ENCODE assay signal across 27 cellular contexts in the genomic region with DNA sequence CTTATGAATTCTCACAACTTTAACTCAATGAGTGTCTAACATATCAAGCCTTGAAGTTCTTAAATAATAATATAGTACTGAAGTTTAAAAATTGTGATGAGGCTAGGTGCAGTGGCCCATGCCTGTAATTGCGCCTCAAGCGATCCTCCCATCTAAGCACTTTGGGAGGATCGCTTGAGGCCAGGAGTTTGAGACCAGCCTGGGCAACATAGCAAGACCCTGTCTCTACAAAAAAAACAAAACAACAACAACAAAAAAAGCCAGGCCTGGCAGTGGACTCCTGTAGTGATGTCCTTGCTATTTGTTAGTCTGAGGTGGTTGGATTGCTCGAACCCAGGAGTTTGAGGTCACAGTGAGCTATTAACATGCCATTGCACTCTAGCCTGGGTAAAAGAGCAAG.
"Had no signal": no experiment of that assay in that cellular context is flagged by ENCODE, and none has a peak within 500 bp of the region (broad histone marks: within the 10 kb centered on the region; RNA-seq: fewer than 3 reads in every experiment).

No MANE protein-coding gene starts in this region.

- FAIRE-seq: urothelium cell line had no signal

- H3K9me3 ChIP-seq: stomach, suprapubic skin, testis, thoracic aorta, thyroid gland, tibial artery, tibial nerve, transverse colon, upper lobe of left lung, upper lobe of right lung, uterus, vagina had no signal

- ATAC-seq: stimulated activated effector memory CD8-positive, alpha-beta T cell treated with anti-CD3 and anti-CD28 coated beads, Interleukin-12 subunit alpha, Interleukin-12 subunit beta, amount 100 ng/mL, for 72 hours; stimulated activated memory B cell treated with anti-CD40 and anti-IgM and Interleukin-4, amounts not matched to agents 10 μg/mL and 1 μg/mL and 100 μg/mL, for 72 hours; stimulated activated naive B cell treated with anti-CD40 and anti-IgM and Interleukin-4, amounts not matched to agents 10 μg/mL and 1 μg/mL and 100 μg/mL, for 72 hours; stimulated activated naive CD8-positive, alpha-beta T cell treated with anti-CD3 and anti-CD28 coated beads, Interleukin-15, amount 100 ng/mL, for 72 hours; stimulated activated naive CD8-positive, alpha-beta T cell treated with anti-CD3 and anti-CD28 coated beads, Interleukin-15, Interleukin-2, amounts not matched to agents 100 U/mL and 50 U/mL, for 24 hours; upper lobe of right lung had no signal

- H3K27ac ChIP-seq: stomach, suprapubic skin, testis, thoracic aorta, thyroid gland, tibial artery, tibial nerve, transverse colon, upper lobe of left lung, upper lobe of right lung, uterus, vagina had no signal

- H3K4me1 ChIP-seq: stomach, suprapubic skin, testis, thyroid gland, tibial artery, tibial nerve, transverse colon, upper lobe of left lung, upper lobe of right lung, uterus, vagina had no signal

- DNase-seq: stimulated activated CD4-positive, alpha-beta T cell treated with anti-CD3 and anti-CD28 coated beads, Interleukin-2, amount 100 ng/mL, for 48 hours; stimulated activated CD4-positive, alpha-beta T cell treated with anti-CD3 and anti-CD28 coated beads, Interleukin-4, amount 100 ng/mL, for 1 hour; stimulated activated CD4-positive, alpha-beta T cell treated with anti-CD3 and anti-CD28 coated beads, Interleukin-4, amount 100 ng/mL, for 24 hours; stimulated activated CD4-positive, alpha-beta T cell treated with anti-CD3 and anti-CD28 coated beads, Interleukin-4, amount 100 ng/mL, for 4 hours; stimulated activated CD8-positive, alpha-beta memory T cell treated with anti-CD3 and anti-CD28 coated beads, Interleukin-4, amount 100 ng/mL, for 48 hours; stimulated activated naive B cell treated with anti-CD40 and anti-IgM and Interleukin-4, amounts not matched to agents 10 μg/mL and 1 μg/mL and 100 μg/mL, for 72 hours; stimulated activated naive CD4-positive, alpha-beta T cell; stimulated activated naive CD4-positive, alpha-beta T cell treated with Interleukin-2 at 50 U/mL for 16 hours; stimulated activated naive CD8-positive, alpha-beta T cell treated with anti-CD3 and anti-CD28 coated beads, Interleukin-15, amount 100 ng/mL, for 72 hours; stimulated activated naive CD8-positive, alpha-beta T cell treated with anti-CD3 and anti-CD28 coated beads, Interleukin-15, Interleukin-2, amounts not matched to agents 100 U/mL and 50 U/mL, for 24 hours; stomach; substantia nigra; testis; thyroid gland; tibial artery; transverse colon; trophoblast cell; upper lobe of left lung; upper lobe of right lung; uterus had no signal

- H3K36me3 ChIP-seq: stomach, suprapubic skin, thoracic aorta, thyroid gland, tibial artery, tibial nerve, transverse colon, upper lobe of left lung, upper lobe of right lung, uterus, vagina had no signal

- H3K27me3 ChIP-seq: stomach, suprapubic skin, testis, thyroid gland, tibial artery, tibial nerve, transverse colon, upper lobe of left lung, upper lobe of right lung, uterus, vagina had no signal

- H3K4me3 ChIP-seq: stomach, suprapubic skin, testis, thoracic aorta, thyroid gland, tibial artery, tibial nerve, transverse colon, upper lobe of left lung, upper lobe of right lung, uterus, vagina had no signal
